ENCODE assay signal across 7 cellular contexts in the genomic region with DNA sequence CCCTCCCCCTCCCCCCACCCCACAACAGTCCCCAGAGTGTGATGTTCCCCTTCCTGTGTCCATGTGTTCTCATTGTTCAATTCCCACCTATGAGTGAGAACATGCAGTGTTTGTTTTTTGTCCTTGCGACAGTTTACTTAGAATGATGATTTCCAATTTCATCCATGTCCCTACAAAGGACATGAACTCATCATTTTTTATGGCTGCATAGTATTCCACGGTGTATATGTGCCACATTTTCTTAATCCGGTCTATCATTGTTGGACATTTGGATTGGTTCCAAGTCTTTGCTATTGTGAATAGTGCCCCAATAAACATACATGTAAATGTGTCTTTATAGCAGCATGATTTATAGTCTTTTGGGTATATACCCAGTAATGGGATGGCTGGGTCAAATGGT. TPM values are rescaled to one million over a fixed set of nuclear protein-coding genes. Genes with fewer than 3 reads are reported as not detected.
A peak's percentile ranks its signal among the peaks of the same experiment; 100 is the strongest.
DNase-seq lines count a peak whose midpoint lies in the region; ATAC-seq and TF ChIP-seq lines count a peak whose summit lies in the region.
"Not testable (repeated sequence)": the region's sequence is repeated elsewhere in the genome, so short reads cannot be mapped to it uniquely, and the experiment has no call there.

No MANE protein-coding gene starts in this region.

- not testable (repeated sequence) for H3K27me3 Mint-ChIP-seq in Calu3 (ENCODE audit: unreplicated experiment); T-cell; activated T-cell treated with anti-CD3 and anti-CD28 coated beads, Interleukin-2, amount 50 U/mL, for 24 hours; activated naive CD8-positive, alpha-beta T cell; naive B cell; nephron progenitor cell (ENCODE audit: low read depth, poor library complexity)
- H3K27me3 Mint-ChIP-seq in brain: peaks cover 13% of the 10 kb centered on the region

- not testable (repeated sequence) for TF ChIP-seq CTCF in Calu3 (IDR thresholded peaks at IDR 0.05; ENCODE audit: unreplicated experiment); brain (conservative IDR thresholded peaks at IDR 0.05); nephron progenitor cell (IDR thresholded peaks at IDR 0.05)

- not testable (repeated sequence) for BruUV-seq in Calu3 (replicated peaks; lab: Mats Ljungman, UMichigan)

- intact Hi-C loops in Calu3 (cut with micrococcal nuclease; ENCODE audit: unreplicated experiment): not testable (repeated sequence)

- not testable (repeated sequence) for ATAC-seq in T-cell (replicated peaks in 1 of 4); naive B cell (ENCODE audit: low read depth in 2 of 2)

- H3K36me3 Mint-ChIP-seq in Calu3 (ENCODE audit: insufficient read depth, unreplicated experiment) (peaks cover 33% of the 10 kb centered on the region), T-cell (peaks cover 37% of the 10 kb centered on the region), brain (peaks cover 55% of the 10 kb centered on the region), naive B cell (peaks cover 13 to 18% of the 10 kb centered on the region in 2 donors), nephron progenitor cell (ENCODE audit: low read depth) (peaks cover 42% of the 10 kb centered on the region)
- peaks cover 70% of the 10 kb centered on the region for H3K36me3 Mint-ChIP-seq in activated T-cell treated with anti-CD3 and anti-CD28 coated beads, Interleukin-2, amount 50 U/mL, for 24 hours (ENCODE audit: low read depth)
- H3K36me3 Mint-ChIP-seq in activated naive CD8-positive, alpha-beta T cell: peaks cover 20% of the 10 kb centered on the region

- H3K9me3 Mint-ChIP-seq in Calu3 (ENCODE audit: low read depth, unreplicated experiment); T-cell; activated T-cell treated with anti-CD3 and anti-CD28 coated beads, Interleukin-2, amount 50 U/mL, for 24 hours; activated naive CD8-positive, alpha-beta T cell (ENCODE audit: low read depth); naive B cell: not testable (repeated sequence)
- H3K9me3 Mint-ChIP-seq in brain (peaks cover 6 to 11% (median 10%) of the 10 kb centered on the region in 5 experiments), nephron progenitor cell (peaks cover 11% of the 10 kb centered on the region)

- H3K4me3 Mint-ChIP-seq in Calu3 (ENCODE audit: low read depth, unreplicated experiment) (peak overlapping the region; percentile 78), T-cell (peak overlapping the region in 2 of 3 donors; percentile 31 to 95), brain (peak overlapping the region; percentile 33 to 78 (median 54)), naive B cell (peak overlapping the region in 5 of 8 donors; percentile 24 to 94 (median 40)), nephron progenitor cell (peak overlapping the region; percentile 38)
- peak overlapping the region; percentile 95 for H3K4me3 Mint-ChIP-seq in activated T-cell treated with anti-CD3 and anti-CD28 coated beads, Interleukin-2, amount 50 U/mL, for 24 hours
- H3K4me3 Mint-ChIP-seq in activated naive CD8-positive, alpha-beta T cell: peak overlapping the region; percentile 95

- CTCF ChIA-PET in Calu3 (lab: Charles Lee); T-cell (lab: Charles Lee): not testable (repeated sequence)

- POLR2A ChIA-PET in T-cell (lab: Charles Lee): not testable (repeated sequence)

- H3K4me1 Mint-ChIP-seq in Calu3 (ENCODE audit: low read depth, unreplicated experiment) (peaks cover 28% of the 10 kb centered on the region), T-cell (peaks cover 46 to 67% (median 65%) of the 10 kb centered on the region in 3 donors), brain (peaks cover 51% of the 10 kb centered on the region), naive B cell (peaks cover 30 to 51% (median 37%) of the 10 kb centered on the region in 3 donors), nephron progenitor cell (peaks cover 33% of the 10 kb centered on the region)
- H3K4me1 Mint-ChIP-seq in activated T-cell treated with anti-CD3 and anti-CD28 coated beads, Interleukin-2, amount 50 U/mL, for 24 hours (ENCODE audit: low read depth): peaks cover 62% of the 10 kb centered on the region
- H3K4me1 Mint-ChIP-seq in activated naive CD8-positive, alpha-beta T cell (ENCODE audit: low read depth): peaks cover 66% of the 10 kb centered on the region

- DNase-seq in Calu3; T-cell; activated T-cell treated with anti-CD3 and anti-CD28 coated beads, Interleukin-2, amount 50 U/mL, for 24 hours; naive B cell; nephron progenitor cell: not testable (repeated sequence)

- not testable (repeated sequence) for H3K27ac Mint-ChIP-seq in Calu3 (ENCODE audit: unreplicated experiment); T-cell; brain; nephron progenitor cell
- H3K27ac Mint-ChIP-seq in activated T-cell treated with anti-CD3 and anti-CD28 coated beads, Interleukin-2, amount 50 U/mL, for 24 hours: peak overlapping the region; percentile 97
- H3K27ac Mint-ChIP-seq in activated naive CD8-positive, alpha-beta T cell: peak overlapping the region; percentile 94
- H3K27ac Mint-ChIP-seq in naive B cell: peak overlapping the region in 2 of 6 donors; percentile 38 to 53

RNA-seq across cellular contexts. Expression of a gene that starts 2.4 kb away (rescaled TPM):
- 41.6 and 43.4 TPM in 2 replicates for total RNA-seq in Calu3 (2022)
- 10 to 100 TPM; 17.3 to 24.4 (median 18.6) TPM for total RNA-seq in T-cell
- 87.3 TPM for polyA plus RNA-seq in brain (ENCODE audit: insufficient read depth, low read depth, low replicate concordance)
- 10 to 100 TPM; 58.2 to 93.1 (median 69.1) TPM for polyA plus RNA-seq in naive B cell (ENCODE audit: low read depth in 6 of 6)

Comparison
In these comparisons a context has a peak if more than half of its experiments do, and no peak if none do; other contexts are left out.
1. H3K4me3 Mint-ChIP-seq: peak in every context shown above with its lines; median percentile 95 in activated T-cell treated with anti-CD3 and anti-CD28 coated beads, Interleukin-2, amount 50 U/mL, for 24 hours; 95 in activated naive CD8-positive, alpha-beta T cell; 78 in Calu3; 63 in T-cell; 54 in brain; 40 in naive B cell; 38 in nephron progenitor cell.